Comparison of ENCODE assay signal across 18 cellular contexts in genomic region chr14:63413009-63413408, GRCh38.
"Had no signal": no experiment of that assay in that cellular context is flagged by ENCODE, and none has a peak within 500 bp of the region (broad histone marks: within the 10 kb centered on the region; RNA-seq: fewer than 3 reads in every experiment).

No MANE protein-coding gene starts in this region.

- H3K4me1 ChIP-seq: testis had no signal

- H3K4me3 ChIP-seq: gastroesophageal sphincter, mucosa of descending colon, skin epidermis, testis, tibial nerve had no signal

- ATAC-seq: esophagus mucosa; gastroesophageal sphincter; left colon; naive thymus-derived CD8-positive, alpha-beta T cell; sciatic nerve; stimulated activated naive B cell treated with anti-CD40 and anti-IgM and Interleukin-4, amounts not matched to agents 10 μg/mL and 1 μg/mL and 100 μg/mL, for 72 hours; stimulated activated naive CD8-positive, alpha-beta T cell treated with anti-CD3 and anti-CD28 coated beads, Interleukin-15, amount 100 ng/mL, for 72 hours had no signal

- H3K4me3 Mint-ChIP-seq: immature natural killer cell; naive thymus-derived CD8-positive, alpha-beta T cell; stimulated activated naive B cell treated with anti-CD40 and anti-IgM and Interleukin-4, amounts not matched to agents 10 μg/mL and 1 μg/mL and 100 μg/mL, for 72 hours; stimulated activated naive CD8-positive, alpha-beta T cell treated with anti-CD3 and anti-CD28 coated beads, Interleukin-15, amount 100 ng/mL, for 72 hours had no signal

- H3K27ac Mint-ChIP-seq: naive thymus-derived CD8-positive, alpha-beta T cell; stimulated activated naive B cell treated with anti-CD40 and anti-IgM and Interleukin-4, amounts not matched to agents 10 μg/mL and 1 μg/mL and 100 μg/mL, for 72 hours had no signal

- H3K27ac ChIP-seq: gastroesophageal sphincter, neutrophil, skin epidermis, testis, tibial nerve had no signal

- H3K9me3 Mint-ChIP-seq: immature natural killer cell; naive thymus-derived CD8-positive, alpha-beta T cell; stimulated activated naive B cell treated with anti-CD40 and anti-IgM and Interleukin-4, amounts not matched to agents 10 μg/mL and 1 μg/mL and 100 μg/mL, for 72 hours; stimulated activated naive CD8-positive, alpha-beta T cell treated with anti-CD3 and anti-CD28 coated beads, Interleukin-15, amount 100 ng/mL, for 72 hours had no signal

- H3K9me3 ChIP-seq: gastroesophageal sphincter, mucosa of descending colon, neutrophil, testis, tibial nerve had no signal

- DNase-seq: effector memory CD4-positive, alpha-beta T cell; immature natural killer cell; left colon; mammary epithelial cell; mucosa of descending colon; naive thymus-derived CD8-positive, alpha-beta T cell; stimulated activated CD4-positive, alpha-beta T cell treated with anti-CD3 and anti-CD28 coated beads, Interleukin-2, amount 100 ng/mL, for 24 hours; stimulated activated CD4-positive, alpha-beta T cell treated with anti-CD3 and anti-CD28 coated beads, Interleukin-4, amount 100 ng/mL, for 4 hours; stimulated activated naive B cell treated with anti-CD40 and anti-IgM and Interleukin-4, amounts not matched to agents 10 μg/mL and 1 μg/mL and 100 μg/mL, for 72 hours; stimulated activated naive CD8-positive, alpha-beta T cell treated with anti-CD3 and anti-CD28 coated beads, Interleukin-15, amount 100 ng/mL, for 72 hours; testis had no signal

- H3K27me3 ChIP-seq: gastroesophageal sphincter, neutrophil, testis, tibial nerve had no signal

- H3K4me1 Mint-ChIP-seq: stimulated activated naive B cell treated with anti-CD40 and anti-IgM and Interleukin-4, amounts not matched to agents 10 μg/mL and 1 μg/mL and 100 μg/mL, for 72 hours had no signal

- H3K27me3 Mint-ChIP-seq: naive thymus-derived CD8-positive, alpha-beta T cell; stimulated activated naive B cell treated with anti-CD40 and anti-IgM and Interleukin-4, amounts not matched to agents 10 μg/mL and 1 μg/mL and 100 μg/mL, for 72 hours; stimulated activated naive CD8-positive, alpha-beta T cell treated with anti-CD3 and anti-CD28 coated beads, Interleukin-15, amount 100 ng/mL, for 72 hours had no signal

- FAIRE-seq: endometrium had no signal
